Comparison of ENCODE assay signal across 15 cellular contexts in the genomic region with DNA sequence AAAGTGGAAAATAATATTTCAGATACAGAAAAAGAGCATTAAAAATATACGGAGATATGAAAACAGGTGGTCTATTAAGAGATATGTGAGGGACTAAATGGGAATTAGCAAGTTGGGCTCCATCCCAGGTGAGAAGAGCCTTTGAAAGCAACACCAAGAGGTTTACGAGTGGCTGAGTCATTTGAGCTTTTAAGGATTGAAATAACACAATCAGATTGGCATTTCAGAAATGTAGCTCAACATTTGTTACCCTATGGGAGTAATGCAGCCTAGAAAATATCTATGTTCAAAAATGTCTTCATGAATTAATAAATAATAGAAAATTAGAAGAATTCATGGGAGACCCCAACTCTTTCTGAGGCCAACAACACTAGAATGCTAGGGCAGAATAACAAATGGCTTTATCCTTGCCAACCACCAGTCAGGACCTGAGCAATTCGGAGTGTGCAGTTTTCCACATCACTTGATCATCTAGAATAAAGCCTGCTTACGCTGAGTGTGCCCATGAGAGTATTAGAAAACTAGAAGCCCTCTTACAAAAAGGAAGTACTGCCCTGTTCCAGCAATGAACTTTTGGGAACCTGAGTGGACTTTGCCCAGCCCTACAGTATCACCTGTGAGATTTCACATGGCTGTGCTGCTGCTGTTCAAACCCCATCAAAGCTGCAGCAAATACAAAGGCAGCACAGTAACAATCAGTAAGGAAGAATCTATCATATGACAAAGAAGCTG.
DNase-seq lines count a peak whose midpoint lies in the region; FAIRE-seq and TF ChIP-seq lines count a peak whose summit lies in the region.
"Had no signal": no experiment of that assay in that cellular context is flagged by ENCODE, and none has a peak within 500 bp of the region (broad histone marks: within the 10 kb centered on the region; RNA-seq: fewer than 3 reads in every experiment).

No MANE protein-coding gene starts in this region.

- no peak overlapping the region for H3K27ac ChIP-seq in breast epithelium
- no peak overlapping the region for H3K27ac ChIP-seq in RWPE1
- H3K27ac ChIP-seq: heart right ventricle, tibial nerve had no signal

- peaks cover 21% of the 10 kb centered on the region for H3K4me1 Mint-ChIP-seq in MCF 10A (ENCODE audit: insufficient read depth, unreplicated experiment)
- no peaks in the 10 kb centered on the region for H3K4me1 Mint-ChIP-seq in nephron progenitor cell
- H3K4me1 Mint-ChIP-seq: T-cell had no signal

- FAIRE-seq in urothelium cell line (lab: Jason Lieb, UNC) = no peak
- FAIRE-seq: H1 had no signal

- H3K4me3 Mint-ChIP-seq in MCF 10A (ENCODE audit: unreplicated experiment) (no peak overlapping the region), nephron progenitor cell (no peak overlapping the region)
- H3K4me3 Mint-ChIP-seq: T-cell had no signal

- TF ChIP-seq CTCF in MCF 10A (IDR thresholded peaks at IDR 0.05; ENCODE audit: unreplicated experiment) (no peak), breast epithelium (IDR thresholded peaks at IDR 0.05) (no peak), RWPE1 (conservative IDR thresholded peaks at IDR 0.05; ENCODE audit: low read depth) (no peak), nephron progenitor cell (IDR thresholded peaks at IDR 0.05) (no peak)

- intact Hi-C loops in MCF 10A (cut with micrococcal nuclease) (no loop called here), breast epithelium (cut with DNase I; ENCODE audit: low total_unique reads) (no loop called here)

- POLR2A ChIA-PET in MCF 10A (lab: Yijun Ruan, JAX) (interaction anchor here (1.0 kb wide), 1 partner anchor 9 kb away, joined by 6 read pairs; no protein-coding TSS in a partner anchor), RWPE1 (lab: Yijun Ruan, JAX; ENCODE audit: low non-redundant PET) (no interaction called here)

- no peak overlapping the region for H3K4me3 ChIP-seq in breast epithelium
- H3K4me3 ChIP-seq: heart right ventricle, tibial nerve had no signal

- no peaks in the 10 kb centered on the region for H3K27me3 Mint-ChIP-seq in MCF 10A (ENCODE audit: insufficient read depth, unreplicated experiment)
- H3K27me3 Mint-ChIP-seq in nephron progenitor cell (ENCODE audit: low read depth, poor library complexity) = peaks cover 13% of the 10 kb centered on the region

- no peak overlapping the region for H3K27ac Mint-ChIP-seq in MCF 10A (ENCODE audit: low read depth, unreplicated experiment)
- H3K27ac Mint-ChIP-seq in nephron progenitor cell = no peak overlapping the region
- H3K27ac Mint-ChIP-seq: T-cell had no signal

- H3K9me3 Mint-ChIP-seq in MCF 10A (ENCODE audit: unreplicated experiment) (no peaks in the 10 kb centered on the region), nephron progenitor cell (no peaks in the 10 kb centered on the region)
- H3K9me3 Mint-ChIP-seq: T-cell had no signal

- no peaks in the 10 kb centered on the region for H3K36me3 Mint-ChIP-seq in MCF 10A (ENCODE audit: insufficient read depth, unreplicated experiment)
- no peaks in the 10 kb centered on the region for H3K36me3 Mint-ChIP-seq in nephron progenitor cell (ENCODE audit: low read depth)
- H3K36me3 Mint-ChIP-seq: T-cell had no signal

- H3K9me3 ChIP-seq in breast epithelium = no peaks in the 10 kb centered on the region
- H3K9me3 ChIP-seq: heart right ventricle, tibial nerve had no signal

- BruUV-seq in MCF 10A (replicated peaks; lab: Mats Ljungman, UMichigan) = no TSS peak

- no peak for TF ChIP-seq POLR2A in breast epithelium (IDR thresholded peaks at IDR 0.05)

- no peaks in the 10 kb centered on the region for H3K27me3 ChIP-seq in breast epithelium
- H3K27me3 ChIP-seq: tibial nerve had no signal

- no peaks in the 10 kb centered on the region for H3K4me1 ChIP-seq in breast epithelium
- H3K4me1 ChIP-seq: heart right ventricle had no signal

- DNase-seq in MCF 10A (ENCODE audit: unreplicated experiment) (peak; percentile 57), breast epithelium (ENCODE audit: low spot score in 2 of 2) (no peak), RWPE1 (ENCODE audit: low spot score) (peak; percentile 50), kidney glomerular epithelial cell (lab: John Stamatoyannopoulos, UW) (peak; percentile 31), urothelium cell line (ENCODE audit: low spot score) (peak; percentile 51), nephron progenitor cell (no peak), ureter (ENCODE audit: low spot score) (no peak), DMS 273 (lab: John Stamatoyannopoulos, UW; ENCODE audit: unreplicated experiment) (no peak)
- DNase-seq: aorta; heart right ventricle; NCI-H1417 treated with DMSO at 0.1 percent for 48 hours; stimulated activated CD4-positive, alpha-beta T cell treated with anti-CD3 and anti-CD28 coated beads, Interleukin-15, amount 100 ng/mL, for 24 hours; T-cell had no signal

- CTCF ChIA-PET in MCF 10A (lab: Yijun Ruan, JAX) = interaction anchor here (0.5 to 1.0 kb wide), 5 partner anchors 42 to 308 kb away, joined by 3 to 4 read pairs (median 3); no protein-coding TSS in a partner anchor
- CTCF ChIA-PET in RWPE1 (lab: Yijun Ruan, JAX) = interaction anchor here (0.6 kb wide), 1 partner anchor 56 kb away, joined by 3 read pairs; no protein-coding TSS in a partner anchor

- no peaks in the 10 kb centered on the region for H3K36me3 ChIP-seq in breast epithelium
- H3K36me3 ChIP-seq: heart right ventricle, tibial nerve had no signal

Comparison
In these comparisons a context has a peak if more than half of its experiments do, and no peak if none do; other contexts are left out.
1. DNase-seq: peak in MCF 10A (single experiment), RWPE1 (single experiment), kidney glomerular epithelial cell (single experiment) and urothelium cell line (single experiment); none in breast epithelium (0 of 2), nephron progenitor cell (single experiment), ureter (single experiment) and DMS 273 (single experiment).